ENCODE assay signal across 1 cellular context in the genomic region with DNA sequence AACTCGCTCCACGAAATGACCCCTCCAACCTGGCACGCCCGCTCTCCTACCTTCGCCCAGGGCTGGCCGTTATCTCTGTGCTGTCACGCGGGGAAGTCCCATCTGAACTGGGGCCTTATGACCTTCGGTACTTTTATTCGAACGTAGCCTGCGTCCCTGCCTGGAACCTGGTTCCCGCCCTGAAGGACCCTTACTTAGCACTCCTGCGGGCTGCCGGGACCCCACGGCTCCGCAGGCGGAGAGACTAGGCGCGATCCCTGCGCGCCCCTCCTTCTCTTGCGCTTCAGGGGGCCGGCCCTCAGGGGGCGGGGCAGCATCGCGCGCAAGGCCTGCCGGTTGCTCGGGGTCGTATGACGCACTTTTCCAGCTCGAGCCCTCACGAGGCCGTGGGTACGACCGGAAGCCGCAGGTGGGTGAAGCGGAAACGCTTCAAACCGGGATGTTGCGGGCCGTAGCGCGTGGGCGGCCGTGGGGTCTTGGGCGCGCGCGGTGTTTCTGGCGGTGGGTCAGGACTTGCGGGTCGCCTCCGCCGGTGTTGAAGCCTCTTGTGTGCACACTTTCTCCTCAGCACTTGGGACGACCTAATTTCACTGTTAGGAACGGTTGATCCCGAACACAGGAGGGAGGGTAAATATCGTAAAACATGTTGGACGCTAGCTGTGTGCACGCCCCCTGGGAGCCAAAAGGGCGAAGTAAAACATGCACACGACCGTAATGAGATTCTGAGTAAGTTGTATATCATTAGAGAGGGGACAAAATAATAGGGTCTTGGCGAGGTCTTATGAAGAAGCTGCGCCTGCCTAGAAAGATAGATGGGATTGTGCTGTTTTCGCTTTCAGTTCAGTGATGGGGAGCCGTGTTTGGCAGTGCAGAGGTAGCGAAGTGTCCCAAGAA.
A peak's percentile ranks its signal among the peaks of the same experiment; 100 is the strongest.
TF ChIP-seq lines count a peak whose summit lies in the region.

A gene (plus strand): TSS at position 325 of the 894 bp plus-strand sequence. CDS start 6,991 bp downstream, outside the sequence.
A gene with protein sequence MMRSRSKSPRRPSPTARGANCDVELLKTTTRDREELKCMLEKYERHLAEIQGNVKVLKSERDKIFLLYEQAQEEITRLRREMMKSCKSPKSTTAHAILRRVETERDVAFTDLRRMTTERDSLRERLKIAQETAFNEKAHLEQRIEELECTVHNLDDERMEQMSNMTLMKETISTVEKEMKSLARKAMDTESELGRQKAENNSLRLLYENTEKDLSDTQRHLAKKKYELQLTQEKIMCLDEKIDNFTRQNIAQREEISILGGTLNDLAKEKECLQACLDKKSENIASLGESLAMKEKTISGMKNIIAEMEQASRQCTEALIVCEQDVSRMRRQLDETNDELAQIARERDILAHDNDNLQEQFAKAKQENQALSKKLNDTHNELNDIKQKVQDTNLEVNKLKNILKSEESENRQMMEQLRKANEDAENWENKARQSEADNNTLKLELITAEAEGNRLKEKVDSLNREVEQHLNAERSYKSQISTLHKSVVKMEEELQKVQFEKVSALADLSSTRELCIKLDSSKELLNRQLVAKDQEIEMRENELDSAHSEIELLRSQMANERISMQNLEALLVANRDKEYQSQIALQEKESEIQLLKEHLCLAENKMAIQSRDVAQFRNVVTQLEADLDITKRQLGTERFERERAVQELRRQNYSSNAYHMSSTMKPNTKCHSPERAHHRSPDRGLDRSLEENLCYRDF (minus strand): TSS at position 300 of the 894 bp plus-strand sequence. CDS start 45,503 bp downstream, outside the sequence.

TF ChIP-seq in HepG2, 621 proteins besides CTCF, POLR2A, EP300 and RAD21 (continued from another document and continues in another):
- TF ChIP-seq, protein P1, sequence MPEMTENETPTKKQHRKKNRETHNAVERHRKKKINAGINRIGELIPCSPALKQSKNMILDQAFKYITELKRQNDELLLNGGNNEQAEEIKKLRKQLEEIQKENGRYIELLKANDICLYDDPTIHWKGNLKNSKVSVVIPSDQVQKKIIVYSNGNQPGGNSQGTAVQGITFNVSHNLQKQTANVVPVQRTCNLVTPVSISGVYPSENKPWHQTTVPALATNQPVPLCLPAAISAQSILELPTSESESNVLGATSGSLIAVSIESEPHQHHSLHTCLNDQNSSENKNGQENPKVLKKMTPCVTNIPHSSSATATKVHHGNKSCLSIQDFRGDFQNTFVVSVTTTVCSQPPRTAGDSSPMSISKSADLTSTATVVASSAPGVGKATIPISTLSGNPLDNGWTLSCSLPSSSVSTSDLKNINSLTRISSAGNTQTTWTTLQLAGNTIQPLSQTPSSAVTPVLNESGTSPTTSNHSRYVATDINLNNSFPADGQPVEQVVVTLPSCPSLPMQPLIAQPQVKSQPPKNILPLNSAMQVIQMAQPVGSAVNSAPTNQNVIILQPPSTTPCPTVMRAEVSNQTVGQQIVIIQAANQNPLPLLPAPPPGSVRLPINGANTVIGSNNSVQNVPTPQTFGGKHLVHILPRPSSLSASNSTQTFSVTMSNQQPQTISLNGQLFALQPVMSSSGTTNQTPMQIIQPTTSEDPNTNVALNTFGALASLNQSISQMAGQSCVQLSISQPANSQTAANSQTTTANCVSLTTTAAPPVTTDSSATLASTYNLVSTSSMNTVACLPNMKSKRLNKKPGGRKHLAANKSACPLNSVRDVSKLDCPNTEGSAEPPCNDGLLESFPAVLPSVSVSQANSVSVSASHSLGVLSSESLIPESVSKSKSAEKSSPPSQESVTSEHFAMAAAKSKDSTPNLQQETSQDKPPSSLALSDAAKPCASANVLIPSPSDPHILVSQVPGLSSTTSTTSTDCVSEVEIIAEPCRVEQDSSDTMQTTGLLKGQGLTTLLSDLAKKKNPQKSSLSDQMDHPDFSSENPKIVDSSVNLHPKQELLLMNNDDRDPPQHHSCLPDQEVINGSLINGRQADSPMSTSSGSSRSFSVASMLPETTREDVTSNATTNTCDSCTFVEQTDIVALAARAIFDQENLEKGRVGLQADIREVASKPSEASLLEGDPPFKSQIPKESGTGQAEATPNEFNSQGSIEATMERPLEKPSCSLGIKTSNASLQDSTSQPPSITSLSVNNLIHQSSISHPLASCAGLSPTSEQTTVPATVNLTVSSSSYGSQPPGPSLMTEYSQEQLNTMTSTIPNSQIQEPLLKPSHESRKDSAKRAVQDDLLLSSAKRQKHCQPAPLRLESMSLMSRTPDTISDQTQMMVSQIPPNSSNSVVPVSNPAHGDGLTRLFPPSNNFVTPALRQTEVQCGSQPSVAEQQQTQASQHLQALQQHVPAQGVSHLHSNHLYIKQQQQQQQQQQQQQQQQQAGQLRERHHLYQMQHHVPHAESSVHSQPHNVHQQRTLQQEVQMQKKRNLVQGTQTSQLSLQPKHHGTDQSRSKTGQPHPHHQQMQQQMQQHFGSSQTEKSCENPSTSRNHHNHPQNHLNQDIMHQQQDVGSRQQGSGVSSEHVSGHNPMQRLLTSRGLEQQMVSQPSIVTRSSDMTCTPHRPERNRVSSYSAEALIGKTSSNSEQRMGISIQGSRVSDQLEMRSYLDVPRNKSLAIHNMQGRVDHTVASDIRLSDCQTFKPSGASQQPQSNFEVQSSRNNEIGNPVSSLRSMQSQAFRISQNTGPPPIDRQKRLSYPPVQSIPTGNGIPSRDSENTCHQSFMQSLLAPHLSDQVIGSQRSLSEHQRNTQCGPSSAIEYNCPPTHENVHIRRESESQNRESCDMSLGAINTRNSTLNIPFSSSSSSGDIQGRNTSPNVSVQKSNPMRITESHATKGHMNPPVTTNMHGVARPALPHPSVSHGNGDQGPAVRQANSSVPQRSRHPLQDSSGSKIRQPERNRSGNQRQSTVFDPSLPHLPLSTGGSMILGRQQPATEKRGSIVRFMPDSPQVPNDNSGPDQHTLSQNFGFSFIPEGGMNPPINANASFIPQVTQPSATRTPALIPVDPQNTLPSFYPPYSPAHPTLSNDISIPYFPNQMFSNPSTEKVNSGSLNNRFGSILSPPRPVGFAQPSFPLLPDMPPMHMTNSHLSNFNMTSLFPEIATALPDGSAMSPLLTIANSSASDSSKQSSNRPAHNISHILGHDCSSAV (CRISPR knock-in tag; IDR thresholded peaks at IDR 0.05; ENCODE audit: borderline replicate concordance), result peak; percentile 96; the same call in 1 of the 2 replicates
- TF ChIP-seq ZNF773 (CRISPR knock-in tag; IDR thresholded peaks at IDR 0.05; ENCODE audit: borderline replicate concordance), result peak; percentile 61; the same call in 1 of the 2 replicates
- TF ChIP-seq IKZF1 (IDR thresholded peaks at IDR 0.05), result no peak
- TF ChIP-seq SOX6 (IDR thresholded peaks at IDR 0.05), result no peak
- peak; percentile 82 for TF ChIP-seq SOX6 (CRISPR knock-in tag; IDR thresholded peaks at IDR 0.05)
- TF ChIP-seq XBP1 (CRISPR knock-in tag; IDR thresholded peaks at IDR 0.05), result peak; percentile 26; the same call in 1 of the 2 replicates
- TF ChIP-seq NR3C1 (CRISPR knock-in tag; IDR thresholded peaks at IDR 0.05), result no peak
- TF ChIP-seq MLLT10 (CRISPR knock-in tag; IDR thresholded peaks at IDR 0.05), result 0 out of 2 replicates have a peak, but pooled peaks have one; percentile 42
- TF ChIP-seq TCF7L2 (IDR thresholded peaks at IDR 0.05; ENCODE audit: low read depth, low read length), result no peak
- no peak; the same call in 1 of the 2 replicates for TF ChIP-seq CAMTA2 (CRISPR knock-in tag; IDR thresholded peaks at IDR 0.05; ENCODE audit: borderline replicate concordance)
- TF ChIP-seq PLRG1 (conservative IDR thresholded peaks at IDR 0.05), result no peak
- peak; percentile 85; the same call in 1 of the 2 replicates for TF ChIP-seq ZBTB8A (CRISPR knock-in tag; IDR thresholded peaks at IDR 0.05; ENCODE audit: borderline replicate concordance, low read depth)
- TF ChIP-seq MTA1 (CRISPR knock-in tag; IDR thresholded peaks at IDR 0.05; ENCODE audit: borderline replicate concordance), result peak; percentile 98; the same call in 1 of the 2 replicates
- peak; percentile 92 for TF ChIP-seq ZNF329 (CRISPR knock-in tag; IDR thresholded peaks at IDR 0.05; ENCODE audit: low read depth)
- peak; percentile 99 for TF ChIP-seq KDM2A (CRISPR knock-in tag; IDR thresholded peaks at IDR 0.05; ENCODE audit: borderline replicate concordance, low read depth)
- peak; percentile 96 for TF ChIP-seq GTF3A (CRISPR knock-in tag; conservative IDR thresholded peaks at IDR 0.05)
- peak; percentile 100 for TF ChIP-seq ZNF501 (CRISPR knock-in tag; IDR thresholded peaks at IDR 0.05)
- TF ChIP-seq POLR2AphosphoS5 (IDR thresholded peaks at IDR 0.05; ENCODE audit: low read depth, low read length), result peak; percentile 96
- peak; percentile 92 for TF ChIP-seq MAF1 (CRISPR knock-in tag; IDR thresholded peaks at IDR 0.05; ENCODE audit: borderline replicate concordance)
- TF ChIP-seq TBX2 (CRISPR knock-in tag; IDR thresholded peaks at IDR 0.05; ENCODE audit: borderline replicate concordance), result peak; percentile 99
- peak; percentile 69 for TF ChIP-seq RARA (CRISPR knock-in tag; IDR thresholded peaks at IDR 0.05)
- TF ChIP-seq ELF4 (CRISPR knock-in tag; IDR thresholded peaks at IDR 0.05; ENCODE audit: borderline replicate concordance), result peak; percentile 96
- peak; percentile 99 for TF ChIP-seq ZNF792 (CRISPR knock-in tag; IDR thresholded peaks at IDR 0.05)
- TF ChIP-seq HNRNPK (IDR thresholded peaks at IDR 0.05; ENCODE audit: low read depth, low read length, poor library complexity, severe bottlenecking), result peak; percentile 44
- no peak for TF ChIP-seq FOXA1 (IDR thresholded peaks at IDR 0.05)
- TF ChIP-seq FOXA1 (CRISPR knock-in tag; IDR thresholded peaks at IDR 0.05), result peak; percentile 48
- peak; percentile 93 for TF ChIP-seq ZNF564 (CRISPR knock-in tag; IDR thresholded peaks at IDR 0.05)
- TF ChIP-seq, protein P2, sequence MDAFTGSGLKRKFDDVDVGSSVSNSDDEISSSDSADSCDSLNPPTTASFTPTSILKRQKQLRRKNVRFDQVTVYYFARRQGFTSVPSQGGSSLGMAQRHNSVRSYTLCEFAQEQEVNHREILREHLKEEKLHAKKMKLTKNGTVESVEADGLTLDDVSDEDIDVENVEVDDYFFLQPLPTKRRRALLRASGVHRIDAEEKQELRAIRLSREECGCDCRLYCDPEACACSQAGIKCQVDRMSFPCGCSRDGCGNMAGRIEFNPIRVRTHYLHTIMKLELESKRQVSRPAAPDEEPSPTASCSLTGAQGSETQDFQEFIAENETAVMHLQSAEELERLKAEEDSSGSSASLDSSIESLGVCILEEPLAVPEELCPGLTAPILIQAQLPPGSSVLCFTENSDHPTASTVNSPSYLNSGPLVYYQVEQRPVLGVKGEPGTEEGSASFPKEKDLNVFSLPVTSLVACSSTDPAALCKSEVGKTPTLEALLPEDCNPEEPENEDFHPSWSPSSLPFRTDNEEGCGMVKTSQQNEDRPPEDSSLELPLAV (CRISPR knock-in tag; conservative IDR thresholded peaks at IDR 0.05; ENCODE audit: low read depth), result no peak
- TF ChIP-seq ZNF543 (CRISPR knock-in tag; IDR thresholded peaks at IDR 0.05), result peak; percentile 98
- peak; percentile 92 for TF ChIP-seq FOXK1 (CRISPR knock-in tag; IDR thresholded peaks at IDR 0.05; ENCODE audit: borderline replicate concordance, low read depth)
- TF ChIP-seq SRSF9 (IDR thresholded peaks at IDR 0.05; ENCODE audit: borderline replicate concordance, insufficient read depth, low read depth, low read length, poor library complexity, severe bottlenecking), result no peak
- no peak for TF ChIP-seq GTF2F1 (IDR thresholded peaks at IDR 0.05; ENCODE audit: low read length)
- no peak for TF ChIP-seq ATM (IDR thresholded peaks at IDR 0.05; ENCODE audit: borderline replicate concordance)
- peak; percentile 82; the same call in 1 of the 2 replicates for TF ChIP-seq ZNF724P (CRISPR knock-in tag; IDR thresholded peaks at IDR 0.05; ENCODE audit: borderline replicate concordance)
- peak; percentile 84 for TF ChIP-seq TEAD3 (CRISPR knock-in tag; optimal IDR thresholded peaks at IDR 0.05; ENCODE audit: borderline replicate concordance)
- peak; percentile 93 for TF ChIP-seq CBX1 (IDR thresholded peaks at IDR 0.05; ENCODE audit: low read depth)
- TF ChIP-seq ZSCAN25 (CRISPR knock-in tag; IDR thresholded peaks at IDR 0.05), result peak; percentile 76
- peak; percentile 47 for TF ChIP-seq NFYB (CRISPR knock-in tag; IDR thresholded peaks at IDR 0.05)
- TF ChIP-seq, protein P3, sequence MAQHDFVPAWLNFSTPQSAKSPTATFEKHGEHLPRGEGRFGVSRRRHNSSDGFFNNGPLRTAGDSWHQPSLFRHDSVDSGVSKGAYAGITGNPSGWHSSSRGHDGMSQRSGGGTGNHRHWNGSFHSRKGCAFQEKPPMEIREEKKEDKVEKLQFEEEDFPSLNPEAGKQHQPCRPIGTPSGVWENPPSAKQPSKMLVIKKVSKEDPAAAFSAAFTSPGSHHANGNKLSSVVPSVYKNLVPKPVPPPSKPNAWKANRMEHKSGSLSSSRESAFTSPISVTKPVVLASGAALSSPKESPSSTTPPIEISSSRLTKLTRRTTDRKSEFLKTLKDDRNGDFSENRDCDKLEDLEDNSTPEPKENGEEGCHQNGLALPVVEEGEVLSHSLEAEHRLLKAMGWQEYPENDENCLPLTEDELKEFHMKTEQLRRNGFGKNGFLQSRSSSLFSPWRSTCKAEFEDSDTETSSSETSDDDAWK (CRISPR knock-in tag; IDR thresholded peaks at IDR 0.05), result no peak
- peak; percentile 97 for TF ChIP-seq ZSCAN29 (CRISPR knock-in tag; conservative IDR thresholded peaks at IDR 0.05)
- TF ChIP-seq, protein P4, sequence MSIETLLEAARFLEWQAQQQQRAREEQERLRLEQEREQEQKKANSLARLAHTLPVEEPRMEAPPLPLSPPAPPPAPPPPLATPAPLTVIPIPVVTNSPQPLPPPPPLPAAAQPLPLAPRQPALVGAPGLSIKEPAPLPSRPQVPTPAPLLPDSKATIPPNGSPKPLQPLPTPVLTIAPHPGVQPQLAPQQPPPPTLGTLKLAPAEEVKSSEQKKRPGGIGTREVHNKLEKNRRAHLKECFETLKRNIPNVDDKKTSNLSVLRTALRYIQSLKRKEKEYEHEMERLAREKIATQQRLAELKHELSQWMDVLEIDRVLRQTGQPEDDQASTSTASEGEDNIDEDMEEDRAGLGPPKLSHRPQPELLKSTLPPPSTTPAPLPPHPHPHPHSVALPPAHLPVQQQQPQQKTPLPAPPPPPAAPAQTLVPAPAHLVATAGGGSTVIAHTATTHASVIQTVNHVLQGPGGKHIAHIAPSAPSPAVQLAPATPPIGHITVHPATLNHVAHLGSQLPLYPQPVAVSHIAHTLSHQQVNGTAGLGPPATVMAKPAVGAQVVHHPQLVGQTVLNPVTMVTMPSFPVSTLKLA (IDR thresholded peaks at IDR 0.05), result peak; percentile 81
- TF ChIP-seq, protein P5, sequence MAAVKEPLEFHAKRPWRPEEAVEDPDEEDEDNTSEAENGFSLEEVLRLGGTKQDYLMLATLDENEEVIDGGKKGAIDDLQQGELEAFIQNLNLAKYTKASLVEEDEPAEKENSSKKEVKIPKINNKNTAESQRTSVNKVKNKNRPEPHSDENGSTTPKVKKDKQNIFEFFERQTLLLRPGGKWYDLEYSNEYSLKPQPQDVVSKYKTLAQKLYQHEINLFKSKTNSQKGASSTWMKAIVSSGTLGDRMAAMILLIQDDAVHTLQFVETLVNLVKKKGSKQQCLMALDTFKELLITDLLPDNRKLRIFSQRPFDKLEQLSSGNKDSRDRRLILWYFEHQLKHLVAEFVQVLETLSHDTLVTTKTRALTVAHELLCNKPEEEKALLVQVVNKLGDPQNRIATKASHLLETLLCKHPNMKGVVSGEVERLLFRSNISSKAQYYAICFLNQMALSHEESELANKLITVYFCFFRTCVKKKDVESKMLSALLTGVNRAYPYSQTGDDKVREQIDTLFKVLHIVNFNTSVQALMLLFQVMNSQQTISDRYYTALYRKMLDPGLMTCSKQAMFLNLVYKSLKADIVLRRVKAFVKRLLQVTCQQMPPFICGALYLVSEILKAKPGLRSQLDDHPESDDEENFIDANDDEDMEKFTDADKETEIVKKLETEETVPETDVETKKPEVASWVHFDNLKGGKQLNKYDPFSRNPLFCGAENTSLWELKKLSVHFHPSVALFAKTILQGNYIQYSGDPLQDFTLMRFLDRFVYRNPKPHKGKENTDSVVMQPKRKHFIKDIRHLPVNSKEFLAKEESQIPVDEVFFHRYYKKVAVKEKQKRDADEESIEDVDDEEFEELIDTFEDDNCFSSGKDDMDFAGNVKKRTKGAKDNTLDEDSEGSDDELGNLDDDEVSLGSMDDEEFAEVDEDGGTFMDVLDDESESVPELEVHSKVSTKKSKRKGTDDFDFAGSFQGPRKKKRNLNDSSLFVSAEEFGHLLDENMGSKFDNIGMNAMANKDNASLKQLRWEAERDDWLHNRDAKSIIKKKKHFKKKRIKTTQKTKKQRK (IDR thresholded peaks at IDR 0.05; ENCODE audit: low read length), result no peak
